Comparison of ENCODE assay signal across 1 cellular context in the genomic region with DNA sequence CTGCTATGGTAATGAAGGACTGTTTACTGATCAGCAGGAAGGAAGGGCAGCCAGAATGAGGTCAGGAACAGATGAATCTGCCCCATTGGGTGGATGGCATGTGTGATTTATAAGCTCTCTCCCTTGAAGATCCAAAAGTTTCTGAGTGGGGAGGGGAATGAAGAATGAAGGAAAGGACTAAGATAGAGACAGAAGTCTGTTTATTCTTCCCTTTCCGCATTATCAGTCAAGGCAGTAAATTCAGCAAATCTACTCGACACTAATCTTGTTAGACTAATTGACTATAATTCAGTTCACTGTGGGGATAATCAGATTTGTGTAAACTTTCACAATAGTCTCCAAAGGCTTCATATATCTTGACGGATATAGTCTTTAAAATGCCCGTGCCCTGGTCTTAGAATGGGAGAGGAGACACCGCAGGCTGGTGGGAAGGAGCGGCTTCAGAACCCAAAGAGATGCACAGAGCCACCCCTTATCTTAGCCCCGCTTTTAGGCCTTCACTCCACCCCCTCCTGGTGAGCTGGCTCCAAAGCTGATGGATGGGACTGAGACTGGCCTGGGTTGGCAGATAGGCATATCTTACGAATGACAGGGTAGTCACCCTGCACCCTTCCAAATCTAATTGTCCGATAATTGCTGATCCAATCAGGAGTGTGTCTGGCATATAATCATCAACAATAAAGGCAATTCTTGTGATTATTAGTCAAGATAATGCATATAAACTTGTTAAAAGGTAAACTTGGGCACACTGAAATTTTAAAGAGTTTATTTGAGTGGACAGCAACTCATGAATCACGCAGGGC.
TF ChIP-seq lines count a peak whose summit lies in the region.

No MANE protein-coding gene starts in this region.

TF ChIP-seq in K562, 482 proteins besides CTCF, POLR2A, EP300 and RAD21 (continued from another document and continues in another):
- TF ChIP-seq, protein P1, sequence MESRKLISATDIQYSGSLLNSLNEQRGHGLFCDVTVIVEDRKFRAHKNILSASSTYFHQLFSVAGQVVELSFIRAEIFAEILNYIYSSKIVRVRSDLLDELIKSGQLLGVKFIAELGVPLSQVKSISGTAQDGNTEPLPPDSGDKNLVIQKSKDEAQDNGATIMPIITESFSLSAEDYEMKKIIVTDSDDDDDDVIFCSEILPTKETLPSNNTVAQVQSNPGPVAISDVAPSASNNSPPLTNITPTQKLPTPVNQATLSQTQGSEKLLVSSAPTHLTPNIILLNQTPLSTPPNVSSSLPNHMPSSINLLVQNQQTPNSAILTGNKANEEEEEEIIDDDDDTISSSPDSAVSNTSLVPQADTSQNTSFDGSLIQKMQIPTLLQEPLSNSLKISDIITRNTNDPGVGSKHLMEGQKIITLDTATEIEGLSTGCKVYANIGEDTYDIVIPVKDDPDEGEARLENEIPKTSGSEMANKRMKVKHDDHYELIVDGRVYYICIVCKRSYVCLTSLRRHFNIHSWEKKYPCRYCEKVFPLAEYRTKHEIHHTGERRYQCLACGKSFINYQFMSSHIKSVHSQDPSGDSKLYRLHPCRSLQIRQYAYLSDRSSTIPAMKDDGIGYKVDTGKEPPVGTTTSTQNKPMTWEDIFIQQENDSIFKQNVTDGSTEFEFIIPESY (CRISPR knock-in tag; IDR thresholded peaks at IDR 0.05): no peak
- TF ChIP-seq TCF7L2 (IDR thresholded peaks at IDR 0.05; ENCODE audit: low read depth, low read length) (no peak), TAF1 (IDR thresholded peaks at IDR 0.05; ENCODE audit: control insufficient read depth, extremely low read depth, insufficient read depth, low read length, severe bottlenecking) (no peak), DIDO1 (tag; IDR thresholded peaks at IDR 0.05; ENCODE audit: low read depth) (no peak), ZNF224 (CRISPR knock-in tag; IDR thresholded peaks at IDR 0.05) (no peak), ZNF79 (CRISPR knock-in tag; IDR thresholded peaks at IDR 0.05; ENCODE audit: low read depth) (no peak), KLF10 (CRISPR knock-in tag; IDR thresholded peaks at IDR 0.05) (no peak), TEAD4 (IDR thresholded peaks at IDR 0.05; ENCODE audit: low read length) (peak; percentile 84), TEAD4 (CRISPR knock-in tag; IDR thresholded peaks at IDR 0.05; ENCODE audit: borderline replicate concordance) (no peak), RCOR1 (IDR thresholded peaks at IDR 0.05; ENCODE audit: borderline replicate concordance in 1 of 2, low read depth in 2 of 2, low read length in 2 of 2) (no peak; a peak in 1 of 4 replicates), ZKSCAN3 (CRISPR knock-in tag; IDR thresholded peaks at IDR 0.05) (no peak), ZEB2 (IDR thresholded peaks at IDR 0.05) (no peak), ZNF174 (CRISPR knock-in tag; IDR thresholded peaks at IDR 0.05) (no peak), KDM1A (IDR thresholded peaks at IDR 0.05) (peak; percentile 27 to 44; a peak in 1 of 4 replicates), ZC3H8 (IDR thresholded peaks at IDR 0.05) (no peak), KAT8 (IDR thresholded peaks at IDR 0.05; ENCODE audit: low read depth) (no peak), CREB1 (IDR thresholded peaks at IDR 0.05) (no peak), CREB1 (CRISPR knock-in tag; IDR thresholded peaks at IDR 0.05) (no peak), MEF2D (tag; conservative IDR thresholded peaks at IDR 0.05; ENCODE audit: low read depth) (no peak), FOXA3 (CRISPR knock-in tag; conservative IDR thresholded peaks at IDR 0.05 in 1 of 2, IDR thresholded peaks at IDR 0.05 in 1 of 2) (no peak), TEAD2 (tag; IDR thresholded peaks at IDR 0.05) (no peak), HDAC8 (tag; IDR thresholded peaks at IDR 0.05) (no peak), ELF2 (CRISPR knock-in tag; IDR thresholded peaks at IDR 0.05) (no peak), POLR3A (IDR thresholded peaks at IDR 0.05; ENCODE audit: borderline replicate concordance, extremely low read depth, insufficient read depth, insufficient read length) (no peak), CTBP1 (IDR thresholded peaks at IDR 0.05; ENCODE audit: borderline replicate concordance) (peak; percentile 40; the same call in 1 of the 2 replicates), HDAC1 (IDR thresholded peaks at IDR 0.05) (no peak), PHF21A (IDR thresholded peaks at IDR 0.05; ENCODE audit: borderline replicate concordance, low read depth) (no peak), STAG1 (CRISPR knock-in tag; IDR thresholded peaks at IDR 0.05; ENCODE audit: borderline replicate concordance) (no peak), NR2C1 (IDR thresholded peaks at IDR 0.05) (no peak), NR2C1 (tag; IDR thresholded peaks at IDR 0.05) (no peak), MAFF (IDR thresholded peaks at IDR 0.05; ENCODE audit: low read length) (no peak), CHD1 (IDR thresholded peaks at IDR 0.05; ENCODE audit: low read length) (no peak), C11orf30 (IDR thresholded peaks at IDR 0.05; ENCODE audit: low read depth) (no peak), CAMTA2 (CRISPR knock-in tag; conservative IDR thresholded peaks at IDR 0.05) (no peak), MAZ (CRISPR knock-in tag; conservative IDR thresholded peaks at IDR 0.05 in 1 of 2, IDR thresholded peaks at IDR 0.05 in 1 of 2) (no peak), ILK (tag; IDR thresholded peaks at IDR 0.05; ENCODE audit: borderline replicate concordance, low read depth) (no peak), ZNF212 (CRISPR knock-in tag; IDR thresholded peaks at IDR 0.05) (no peak), SP2 (IDR thresholded peaks at IDR 0.05; ENCODE audit: extremely low read depth, low read depth, low read length, poor library complexity, severe bottlenecking) (no peak), PHF8 (IDR thresholded peaks at IDR 0.05; ENCODE audit: borderline replicate concordance, low read length) (no peak), NCOR1 (IDR thresholded peaks at IDR 0.05) (peak; percentile 65; the same call in 1 of the 2 replicates), TCFL5 (CRISPR knock-in tag; conservative IDR thresholded peaks at IDR 0.05) (no peak), ZNF133 (CRISPR knock-in tag; IDR thresholded peaks at IDR 0.05) (no peak), ELF1 (tag; IDR thresholded peaks at IDR 0.05) (no peak), ZNF165 (CRISPR knock-in tag; IDR thresholded peaks at IDR 0.05; ENCODE audit: borderline replicate concordance) (no peak), SRF (CRISPR knock-in tag; IDR thresholded peaks at IDR 0.05) (no peak)
- TF ChIP-seq, protein P2, sequence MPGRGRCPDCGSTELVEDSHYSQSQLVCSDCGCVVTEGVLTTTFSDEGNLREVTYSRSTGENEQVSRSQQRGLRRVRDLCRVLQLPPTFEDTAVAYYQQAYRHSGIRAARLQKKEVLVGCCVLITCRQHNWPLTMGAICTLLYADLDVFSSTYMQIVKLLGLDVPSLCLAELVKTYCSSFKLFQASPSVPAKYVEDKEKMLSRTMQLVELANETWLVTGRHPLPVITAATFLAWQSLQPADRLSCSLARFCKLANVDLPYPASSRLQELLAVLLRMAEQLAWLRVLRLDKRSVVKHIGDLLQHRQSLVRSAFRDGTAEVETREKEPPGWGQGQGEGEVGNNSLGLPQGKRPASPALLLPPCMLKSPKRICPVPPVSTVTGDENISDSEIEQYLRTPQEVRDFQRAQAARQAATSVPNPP (IDR thresholded peaks at IDR 0.05; ENCODE audit: borderline replicate concordance, insufficient read depth, insufficient read length): no peak
- TF ChIP-seq, protein P3, sequence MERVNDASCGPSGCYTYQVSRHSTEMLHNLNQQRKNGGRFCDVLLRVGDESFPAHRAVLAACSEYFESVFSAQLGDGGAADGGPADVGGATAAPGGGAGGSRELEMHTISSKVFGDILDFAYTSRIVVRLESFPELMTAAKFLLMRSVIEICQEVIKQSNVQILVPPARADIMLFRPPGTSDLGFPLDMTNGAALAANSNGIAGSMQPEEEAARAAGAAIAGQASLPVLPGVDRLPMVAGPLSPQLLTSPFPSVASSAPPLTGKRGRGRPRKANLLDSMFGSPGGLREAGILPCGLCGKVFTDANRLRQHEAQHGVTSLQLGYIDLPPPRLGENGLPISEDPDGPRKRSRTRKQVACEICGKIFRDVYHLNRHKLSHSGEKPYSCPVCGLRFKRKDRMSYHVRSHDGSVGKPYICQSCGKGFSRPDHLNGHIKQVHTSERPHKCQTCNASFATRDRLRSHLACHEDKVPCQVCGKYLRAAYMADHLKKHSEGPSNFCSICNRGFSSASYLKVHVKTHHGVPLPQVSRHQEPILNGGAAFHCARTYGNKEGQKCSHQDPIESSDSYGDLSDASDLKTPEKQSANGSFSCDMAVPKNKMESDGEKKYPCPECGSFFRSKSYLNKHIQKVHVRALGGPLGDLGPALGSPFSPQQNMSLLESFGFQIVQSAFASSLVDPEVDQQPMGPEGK (CRISPR knock-in tag; IDR thresholded peaks at IDR 0.05; ENCODE audit: borderline replicate concordance): no peak
- TF ChIP-seq, protein P4, sequence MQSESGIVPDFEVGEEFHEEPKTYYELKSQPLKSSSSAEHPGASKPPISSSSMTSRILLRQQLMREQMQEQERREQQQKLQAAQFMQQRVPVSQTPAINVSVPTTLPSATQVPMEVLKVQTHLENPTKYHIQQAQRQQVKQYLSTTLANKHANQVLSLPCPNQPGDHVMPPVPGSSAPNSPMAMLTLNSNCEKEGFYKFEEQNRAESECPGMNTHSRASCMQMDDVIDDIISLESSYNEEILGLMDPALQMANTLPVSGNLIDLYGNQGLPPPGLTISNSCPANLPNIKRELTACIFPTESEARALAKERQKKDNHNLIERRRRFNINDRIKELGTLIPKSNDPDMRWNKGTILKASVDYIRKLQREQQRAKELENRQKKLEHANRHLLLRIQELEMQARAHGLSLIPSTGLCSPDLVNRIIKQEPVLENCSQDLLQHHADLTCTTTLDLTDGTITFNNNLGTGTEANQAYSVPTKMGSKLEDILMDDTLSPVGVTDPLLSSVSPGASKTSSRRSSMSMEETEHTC (IDR thresholded peaks at IDR 0.05): no peak
- TF ChIP-seq, protein P5, sequence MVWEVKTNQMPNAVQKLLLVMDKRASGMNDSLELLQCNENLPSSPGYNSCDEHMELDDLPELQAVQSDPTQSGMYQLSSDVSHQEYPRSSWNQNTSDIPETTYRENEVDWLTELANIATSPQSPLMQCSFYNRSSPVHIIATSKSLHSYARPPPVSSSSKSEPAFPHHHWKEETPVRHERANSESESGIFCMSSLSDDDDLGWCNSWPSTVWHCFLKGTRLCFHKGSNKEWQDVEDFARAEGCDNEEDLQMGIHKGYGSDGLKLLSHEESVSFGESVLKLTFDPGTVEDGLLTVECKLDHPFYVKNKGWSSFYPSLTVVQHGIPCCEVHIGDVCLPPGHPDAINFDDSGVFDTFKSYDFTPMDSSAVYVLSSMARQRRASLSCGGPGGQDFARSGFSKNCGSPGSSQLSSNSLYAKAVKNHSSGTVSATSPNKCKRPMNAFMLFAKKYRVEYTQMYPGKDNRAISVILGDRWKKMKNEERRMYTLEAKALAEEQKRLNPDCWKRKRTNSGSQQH (CRISPR knock-in tag; IDR thresholded peaks at IDR 0.05): no peak
- TF ChIP-seq, protein P6, sequence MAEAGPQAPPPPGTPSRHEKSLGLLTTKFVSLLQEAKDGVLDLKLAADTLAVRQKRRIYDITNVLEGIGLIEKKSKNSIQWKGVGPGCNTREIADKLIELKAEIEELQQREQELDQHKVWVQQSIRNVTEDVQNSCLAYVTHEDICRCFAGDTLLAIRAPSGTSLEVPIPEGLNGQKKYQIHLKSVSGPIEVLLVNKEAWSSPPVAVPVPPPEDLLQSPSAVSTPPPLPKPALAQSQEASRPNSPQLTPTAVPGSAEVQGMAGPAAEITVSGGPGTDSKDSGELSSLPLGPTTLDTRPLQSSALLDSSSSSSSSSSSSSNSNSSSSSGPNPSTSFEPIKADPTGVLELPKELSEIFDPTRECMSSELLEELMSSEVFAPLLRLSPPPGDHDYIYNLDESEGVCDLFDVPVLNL (CRISPR knock-in tag; IDR thresholded peaks at IDR 0.05; ENCODE audit: low read depth): no peak
- TF ChIP-seq, protein P7, sequence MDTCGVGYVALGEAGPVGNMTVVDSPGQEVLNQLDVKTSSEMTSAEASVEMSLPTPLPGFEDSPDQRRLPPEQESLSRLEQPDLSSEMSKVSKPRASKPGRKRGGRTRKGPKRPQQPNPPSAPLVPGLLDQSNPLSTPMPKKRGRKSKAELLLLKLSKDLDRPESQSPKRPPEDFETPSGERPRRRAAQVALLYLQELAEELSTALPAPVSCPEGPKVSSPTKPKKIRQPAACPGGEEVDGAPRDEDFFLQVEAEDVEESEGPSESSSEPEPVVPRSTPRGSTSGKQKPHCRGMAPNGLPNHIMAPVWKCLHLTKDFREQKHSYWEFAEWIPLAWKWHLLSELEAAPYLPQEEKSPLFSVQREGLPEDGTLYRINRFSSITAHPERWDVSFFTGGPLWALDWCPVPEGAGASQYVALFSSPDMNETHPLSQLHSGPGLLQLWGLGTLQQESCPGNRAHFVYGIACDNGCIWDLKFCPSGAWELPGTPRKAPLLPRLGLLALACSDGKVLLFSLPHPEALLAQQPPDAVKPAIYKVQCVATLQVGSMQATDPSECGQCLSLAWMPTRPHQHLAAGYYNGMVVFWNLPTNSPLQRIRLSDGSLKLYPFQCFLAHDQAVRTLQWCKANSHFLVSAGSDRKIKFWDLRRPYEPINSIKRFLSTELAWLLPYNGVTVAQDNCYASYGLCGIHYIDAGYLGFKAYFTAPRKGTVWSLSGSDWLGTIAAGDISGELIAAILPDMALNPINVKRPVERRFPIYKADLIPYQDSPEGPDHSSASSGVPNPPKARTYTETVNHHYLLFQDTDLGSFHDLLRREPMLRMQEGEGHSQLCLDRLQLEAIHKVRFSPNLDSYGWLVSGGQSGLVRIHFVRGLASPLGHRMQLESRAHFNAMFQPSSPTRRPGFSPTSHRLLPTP (IDR thresholded peaks at IDR 0.05; ENCODE audit: borderline replicate concordance, extremely low read depth, insufficient read length): no peak
- TF ChIP-seq, protein P8, sequence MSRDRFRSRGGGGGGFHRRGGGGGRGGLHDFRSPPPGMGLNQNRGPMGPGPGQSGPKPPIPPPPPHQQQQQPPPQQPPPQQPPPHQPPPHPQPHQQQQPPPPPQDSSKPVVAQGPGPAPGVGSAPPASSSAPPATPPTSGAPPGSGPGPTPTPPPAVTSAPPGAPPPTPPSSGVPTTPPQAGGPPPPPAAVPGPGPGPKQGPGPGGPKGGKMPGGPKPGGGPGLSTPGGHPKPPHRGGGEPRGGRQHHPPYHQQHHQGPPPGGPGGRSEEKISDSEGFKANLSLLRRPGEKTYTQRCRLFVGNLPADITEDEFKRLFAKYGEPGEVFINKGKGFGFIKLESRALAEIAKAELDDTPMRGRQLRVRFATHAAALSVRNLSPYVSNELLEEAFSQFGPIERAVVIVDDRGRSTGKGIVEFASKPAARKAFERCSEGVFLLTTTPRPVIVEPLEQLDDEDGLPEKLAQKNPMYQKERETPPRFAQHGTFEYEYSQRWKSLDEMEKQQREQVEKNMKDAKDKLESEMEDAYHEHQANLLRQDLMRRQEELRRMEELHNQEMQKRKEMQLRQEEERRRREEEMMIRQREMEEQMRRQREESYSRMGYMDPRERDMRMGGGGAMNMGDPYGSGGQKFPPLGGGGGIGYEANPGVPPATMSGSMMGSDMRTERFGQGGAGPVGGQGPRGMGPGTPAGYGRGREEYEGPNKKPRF (IDR thresholded peaks at IDR 0.05; ENCODE audit: low read depth, low read length): no peak
- TF ChIP-seq, protein P9, sequence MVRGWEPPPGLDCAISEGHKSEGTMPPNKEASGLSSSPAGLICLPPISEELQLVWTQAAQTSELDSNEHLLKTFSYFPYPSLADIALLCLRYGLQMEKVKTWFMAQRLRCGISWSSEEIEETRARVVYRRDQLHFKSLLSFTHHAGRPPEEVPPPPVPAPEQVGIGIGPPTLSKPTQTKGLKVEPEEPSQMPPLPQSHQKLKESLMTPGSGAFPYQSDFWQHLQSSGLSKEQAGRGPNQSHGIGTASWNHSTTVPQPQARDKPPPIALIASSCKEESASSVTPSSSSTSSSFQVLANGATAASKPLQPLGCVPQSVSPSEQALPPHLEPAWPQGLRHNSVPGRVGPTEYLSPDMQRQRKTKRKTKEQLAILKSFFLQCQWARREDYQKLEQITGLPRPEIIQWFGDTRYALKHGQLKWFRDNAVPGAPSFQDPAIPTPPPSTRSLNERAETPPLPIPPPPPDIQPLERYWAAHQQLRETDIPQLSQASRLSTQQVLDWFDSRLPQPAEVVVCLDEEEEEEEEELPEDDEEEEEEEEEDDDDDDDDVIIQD (CRISPR knock-in tag; IDR thresholded peaks at IDR 0.05): no peak
